Comparison of ENCODE assay signal across 8 cellular contexts in the genomic region with DNA sequence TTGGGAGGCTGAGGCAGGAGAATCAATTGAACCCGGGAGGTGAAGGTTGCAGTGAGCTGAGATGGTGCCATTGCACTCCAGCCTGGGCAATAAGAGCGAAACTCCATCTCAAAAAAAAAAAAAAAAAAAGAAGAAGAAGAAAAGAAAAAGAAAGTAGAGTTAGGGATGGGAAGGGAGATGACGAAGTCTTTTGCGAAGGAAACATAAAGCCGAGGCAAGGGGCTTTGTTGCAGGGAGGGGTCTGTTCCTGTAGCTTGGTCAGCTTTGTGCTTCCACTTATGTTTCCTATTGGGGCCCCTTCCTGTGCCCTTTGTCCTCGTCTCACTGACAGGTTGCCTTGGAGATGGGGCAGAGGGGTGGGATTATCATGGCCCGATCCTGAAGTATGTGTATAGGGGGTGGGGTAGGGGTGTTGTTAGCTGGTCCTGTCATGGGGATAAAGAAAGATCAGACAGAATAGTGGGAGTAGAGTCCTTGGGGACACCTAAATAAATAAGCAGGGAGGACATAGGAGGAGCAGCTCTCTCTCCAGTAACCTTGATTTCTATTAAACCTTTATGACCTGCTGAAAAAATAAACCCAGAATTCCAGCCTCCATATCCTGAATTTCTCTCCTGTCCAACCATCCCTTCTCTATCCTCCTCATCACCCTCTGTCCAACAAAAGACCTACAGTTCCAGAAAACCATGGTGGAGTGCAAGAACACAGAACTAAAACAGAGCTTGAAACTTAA. TPM values are rescaled to one million over a fixed set of nuclear protein-coding genes. Genes with fewer than 3 reads are reported as not detected.
A peak's percentile ranks its signal among the peaks of the same experiment; 100 is the strongest.
DNase-seq lines count a peak whose midpoint lies in the region; TF ChIP-seq lines count a peak whose summit lies in the region.

No MANE protein-coding gene starts in this region.

- H4K20me1 ChIP-seq in SU-DHL-6 (ENCODE audit: low read depth, low read length) (no peaks in the 10 kb centered on the region), fibroblast of lung (ENCODE audit: control insufficient read depth, extremely low read depth, insufficient read depth, low read length) (no peaks in the 10 kb centered on the region)

- H3K4me2 ChIP-seq in SU-DHL-6 (ENCODE audit: low read depth, low read length, poor library complexity, severe bottlenecking) = peak overlapping the region; percentile 64
- peak overlapping the region; percentile 49 for H3K4me2 ChIP-seq in fibroblast of lung (ENCODE audit: extremely low read depth, insufficient read depth, low read length)
- peak overlapping the region; percentile 78 for H3K4me2 ChIP-seq in skeletal muscle satellite cell (ENCODE audit: low read length)

- H3K4me3 ChIP-seq in HUES6 (ENCODE audit: low read depth, low read length) = peak overlapping the region; percentile 31; the same call in 1 of the 2 replicates
- H3K4me3 ChIP-seq in SU-DHL-6 (ENCODE audit: insufficient read depth, low read length, poor library complexity, severe bottlenecking) = peak overlapping the region; percentile 24
- peak overlapping the region in 1 of 4 experiments; percentile 19 for H3K4me3 ChIP-seq in fibroblast of lung (replicated peaks in 1 of 4; ENCODE audit: control extremely low read depth in 1 of 4, insufficient read depth in 1 of 4, low read depth in 3 of 4, low read length in 4 of 4)
- H3K4me3 ChIP-seq in skeletal muscle satellite cell (ENCODE audit: low read length) = peak overlapping the region; percentile 51

- H3K9me3 ChIP-seq in HUES6 (ENCODE audit: control insufficient read depth, insufficient read depth, low read depth, low read length) (no peaks in the 10 kb centered on the region), SU-DHL-6 (ENCODE audit: insufficient read depth, low read length) (no peaks in the 10 kb centered on the region), fibroblast of lung (ENCODE audit: control insufficient read depth, insufficient read depth, low read depth, low read length) (no peaks in the 10 kb centered on the region), skeletal muscle satellite cell (replicated peaks; ENCODE audit: low read length) (no peaks in the 10 kb centered on the region)

- H3K4me1 ChIP-seq in HUES6 (ENCODE audit: control insufficient read depth, insufficient read depth, low read length) (peaks cover 40% of the 10 kb centered on the region), fibroblast of lung (ENCODE audit: control insufficient read depth, extremely low read depth, insufficient read depth, low read length) (peaks cover 31% of the 10 kb centered on the region), skeletal muscle satellite cell (ENCODE audit: control insufficient read depth, insufficient read depth, low read length) (peaks cover 42% of the 10 kb centered on the region)

- TF ChIP-seq CTCF in SU-DHL-6 (IDR thresholded peaks at IDR 0.05; ENCODE audit: insufficient read depth, low read length, poor library complexity, severe bottlenecking) = no peak
- no peak for TF ChIP-seq CTCF in fibroblast of lung (conservative IDR thresholded peaks at IDR 0.05 in 1 of 2, IDR thresholded peaks at IDR 0.05 in 1 of 2; ENCODE audit: low read depth in 1 of 2, low read length in 2 of 2)

- H3K9ac ChIP-seq in HUES6 (ENCODE audit: low read length) = peak overlapping the region; percentile 58
- peak overlapping the region; percentile 90 for H3K9ac ChIP-seq in SU-DHL-6 (ENCODE audit: low read length)
- H3K9ac ChIP-seq in fibroblast of lung (ENCODE audit: insufficient read depth, low read length) = no peak overlapping the region
- H3K9ac ChIP-seq in skeletal muscle satellite cell (ENCODE audit: low read depth, low read length) = peak overlapping the region; percentile 75

- DNase-seq in AML-193 (lab: John Stamatoyannopoulos, UW) = peak; percentile 53 to 60
- DNase-seq in fibroblast of lung (ENCODE audit: low read depth in 2 of 2) = peak in 1 of 2 donors; percentile 65
- DNase-seq in C1 segment of cervical spinal cord (lab: John Stamatoyannopoulos, UW) = no peak
- DNase-seq in DMS 273 (lab: John Stamatoyannopoulos, UW; ENCODE audit: unreplicated experiment) = no peak
- no peak for DNase-seq in anterior cingulate cortex (lab: John Stamatoyannopoulos, UW)

- peaks cover 48% of the 10 kb centered on the region for H3F3A ChIP-seq in SU-DHL-6 (ENCODE audit: insufficient read depth)

- no peak overlapping the region for H2AFZ ChIP-seq in SU-DHL-6 (ENCODE audit: low read depth, low read length, severe bottlenecking)
- H2AFZ ChIP-seq in fibroblast of lung (ENCODE audit: low read length) = no peak overlapping the region

- peak overlapping the region; percentile 41; the same call in 1 of the 2 replicates for H3K27ac ChIP-seq in HUES6 (ENCODE audit: low read depth, low read length)
- H3K27ac ChIP-seq in SU-DHL-6 (ENCODE audit: low read depth, low read length) = peak overlapping the region; percentile 95
- peak overlapping the region; percentile 79 for H3K27ac ChIP-seq in fibroblast of lung (ENCODE audit: insufficient read depth, low read length)

- H3K27me3 ChIP-seq in HUES6 (ENCODE audit: control insufficient read depth, insufficient read depth, low read length) (no peaks in the 10 kb centered on the region), SU-DHL-6 (ENCODE audit: low read length) (no peaks in the 10 kb centered on the region), fibroblast of lung (ENCODE audit: control insufficient read depth, insufficient read depth, low read length) (no peaks in the 10 kb centered on the region), skeletal muscle satellite cell (ENCODE audit: control insufficient read depth, insufficient read depth, low read length) (no peaks in the 10 kb centered on the region)

- H3K79me2 ChIP-seq in SU-DHL-6 (ENCODE audit: insufficient read depth, low read length) = peaks cover 42% of the 10 kb centered on the region
- H3K79me2 ChIP-seq in fibroblast of lung (ENCODE audit: control insufficient read depth, insufficient read depth, low read length) = peaks cover 48% of the 10 kb centered on the region

- no peaks in the 10 kb centered on the region for H3K9me2 ChIP-seq in SU-DHL-6 (replicated peaks; ENCODE audit: insufficient read depth, low read length)

- peaks cover 29% of the 10 kb centered on the region for H3K36me3 ChIP-seq in HUES6 (ENCODE audit: control insufficient read depth, insufficient read depth, low read length)
- peaks cover 21% of the 10 kb centered on the region for H3K36me3 ChIP-seq in SU-DHL-6 (ENCODE audit: low read length)
- peaks cover 9% of the 10 kb centered on the region for H3K36me3 ChIP-seq in fibroblast of lung (ENCODE audit: control insufficient read depth, insufficient read depth, low read length)
- H3K36me3 ChIP-seq in skeletal muscle satellite cell (ENCODE audit: insufficient read depth, low read length) = peaks cover 24% of the 10 kb centered on the region

RNA-seq across cellular contexts. Expression of gene CLIC1, which starts 1.2 kb away (rescaled TPM):
- 439 and 615 TPM in 2 replicates for total RNA-seq in fibroblast of lung
- polyA plus RNA-seq in fibroblast of lung = 639 and 788 TPM in 2 replicates
- 639 and 789 TPM in 2 replicates for polyA plus RNA-seq in fibroblast of lung (2012)
- polyA minus RNA-seq in fibroblast of lung (ENCODE audit: low replicate concordance) = 590 and 827 TPM in 2 replicates
- total RNA-seq in skeletal muscle satellite cell (2012; rRNA removed) = 1,096 and 1,297 TPM in 2 replicates

RNA-seq across cellular contexts. Expression of gene MSH5, which starts 2.3 kb away (rescaled TPM):
- total RNA-seq in fibroblast of lung = 2.3 and 4.3 TPM in 2 replicates
- 6.0 and 11.1 TPM in 2 replicates for polyA plus RNA-seq in fibroblast of lung
- 2.3 and 4.8 TPM in 2 replicates for polyA plus RNA-seq in fibroblast of lung (2012)
- polyA minus RNA-seq in fibroblast of lung (ENCODE audit: low replicate concordance) = 1.6 and 28.4 TPM in 2 replicates
- 13.8 and 19.3 TPM in 2 replicates for total RNA-seq in skeletal muscle satellite cell (2012; rRNA removed)

RNA-seq across cellular contexts. Expression of gene DDAH2, which starts 8.4 kb away (rescaled TPM):
- 97.3 and 119 TPM in 2 replicates for total RNA-seq in fibroblast of lung
- polyA plus RNA-seq in fibroblast of lung = 42.5 and 43.4 TPM in 2 replicates
- 87.3 and 98.9 TPM in 2 replicates for polyA plus RNA-seq in fibroblast of lung (2012)
- 144 and 170 TPM in 2 replicates for polyA minus RNA-seq in fibroblast of lung (ENCODE audit: low replicate concordance)
- 24.0 and 28.4 TPM in 2 replicates for total RNA-seq in skeletal muscle satellite cell (2012; rRNA removed)

RNA-seq across cellular contexts. Expression of gene MPIG6B, which starts 14.3 kb away (rescaled TPM):
- total RNA-seq in fibroblast of lung = not detected in 2 replicates
- polyA plus RNA-seq in fibroblast of lung = not detected in 2 replicates
- polyA plus RNA-seq in fibroblast of lung (2012) = not detected in 2 replicates
- not detected in 2 replicates for polyA minus RNA-seq in fibroblast of lung (ENCODE audit: low replicate concordance)
- total RNA-seq in skeletal muscle satellite cell (2012; rRNA removed) = not detected in 2 replicates

RNA-seq across cellular contexts. Expression of gene LY6G6C, which starts 15.9 kb away (rescaled TPM):
- total RNA-seq in fibroblast of lung = not detected in 2 replicates
- polyA plus RNA-seq in fibroblast of lung = not detected in 2 replicates
- polyA plus RNA-seq in fibroblast of lung (2012) = 0.16 TPM in 1 of 2 replicates, not detected in the other
- polyA minus RNA-seq in fibroblast of lung (ENCODE audit: low replicate concordance) = 1.1 TPM in 1 of 2 replicates, not detected in the other
- total RNA-seq in skeletal muscle satellite cell (2012; rRNA removed) = not detected in 2 replicates

Comparison
In these comparisons a context has a peak if more than half of its experiments do, and no peak if none do; other contexts are left out.
1. DNase-seq: peak in AML-193 (2 of 2); none in C1 segment of cervical spinal cord (0 of 14), DMS 273 (single experiment) and anterior cingulate cortex (0 of 58).
2. H3K27ac ChIP-seq: peak in every context shown above with its lines; median percentile 95 in SU-DHL-6; 79 in fibroblast of lung; 41 in HUES6.
3. Peak in every context shown above with its lines, with median percentiles within 50 percentile points of each other: H3K4me2 ChIP-seq.